ENCODE assay signal across 20 cellular contexts in genomic region chr12:76180401-76181277, GRCh38.
DNase-seq lines count a peak whose midpoint lies in the region; ATAC-seq and TF ChIP-seq lines count a peak whose summit lies in the region.
"Had no signal": no experiment of that assay in that cellular context is flagged by ENCODE, and none has a peak within 500 bp of the region (broad histone marks: within the 10 kb centered on the region; RNA-seq: fewer than 3 reads in every experiment).

No MANE protein-coding gene starts in this region.

- no peaks in the 10 kb centered on the region for H3K27me3 ChIP-seq in GM06990 (replicated peaks; ENCODE audit: control insufficient read depth, insufficient read depth, low read length)
- H3K27me3 ChIP-seq: MG63, SJSA1 had no signal

- DNase-seq in GM06990 (ENCODE audit: extremely low read depth, insufficient read length) (no peak), GM13977 (ENCODE audit: low spot score) (no peak), RPMI8226 (peak; percentile 21), fibroblast of the aortic adventitia (ENCODE audit: low read depth) (no peak), GM03348 (ENCODE audit: low spot score) (no peak), AML-193 (lab: John Stamatoyannopoulos, UW) (no peak)
- no peak for DNase-seq in stimulated activated effector memory CD8-positive, alpha-beta T cell treated with anti-CD3 and anti-CD28 coated beads, Interleukin-12 subunit alpha, Interleukin-12 subunit beta, amount 100 ng/mL, for 72 hours (ENCODE audit: low spot score in 2 of 2)
- DNase-seq: DMS79 treated with DMSO at 0.1 percent for 48 hours, HFFc6, Kasumi-1, MG63, NCI-H1092, NCI-H1436 treated with DMSO at 0.1 percent for 48 hours, NCI-H2029 treated with DMSO at 0.1 percent for 48 hours, NCI-H2171, NCI-H526 had no signal

- no peak overlapping the region for H3K27ac Mint-ChIP-seq in stimulated activated effector memory CD8-positive, alpha-beta T cell treated with anti-CD3 and anti-CD28 coated beads, Interleukin-12 subunit alpha, Interleukin-12 subunit beta, amount 100 ng/mL, for 72 hours
- H3K27ac Mint-ChIP-seq: HFFc6, IgD-negative memory B cell had no signal

- in situ Hi-C loops in GM13977 (cut with MboI; ENCODE audit: low pct_unique_long_range_greater_than_20kb, low sequenced_read_pairs, unreplicated experiment), result no loop called here

- ATAC-seq in stimulated activated effector memory CD8-positive, alpha-beta T cell treated with anti-CD3 and anti-CD28 coated beads, Interleukin-12 subunit alpha, Interleukin-12 subunit beta, amount 100 ng/mL, for 72 hours, result no peak
- ATAC-seq in HG02678 (IDR thresholded peaks at IDR 0.05; ENCODE audit: unreplicated experiment), result no peak
- ATAC-seq: Panc1 had no signal

- TF ChIP-seq CTCF in GM06990 (IDR thresholded peaks at IDR 0.05; ENCODE audit: insufficient read depth, low read length, poor library complexity, severe bottlenecking) (peak; percentile 16), GM13977 (IDR thresholded peaks at IDR 0.05; ENCODE audit: extremely low read depth, insufficient read depth, missing control alignments) (peak; percentile 15), fibroblast of the aortic adventitia (IDR thresholded peaks at IDR 0.05; ENCODE audit: insufficient read depth, low read length) (peak; percentile 8)

- H3K9me3 Mint-ChIP-seq in stimulated activated effector memory CD8-positive, alpha-beta T cell treated with anti-CD3 and anti-CD28 coated beads, Interleukin-12 subunit alpha, Interleukin-12 subunit beta, amount 100 ng/mL, for 72 hours, result no peaks in the 10 kb centered on the region
- H3K9me3 Mint-ChIP-seq: HFFc6, IgD-negative memory B cell had no signal

- H3K4me3 Mint-ChIP-seq in stimulated activated effector memory CD8-positive, alpha-beta T cell treated with anti-CD3 and anti-CD28 coated beads, Interleukin-12 subunit alpha, Interleukin-12 subunit beta, amount 100 ng/mL, for 72 hours, result no peak overlapping the region
- H3K4me3 Mint-ChIP-seq: HFFc6 had no signal

- H3K4me1 Mint-ChIP-seq in stimulated activated effector memory CD8-positive, alpha-beta T cell treated with anti-CD3 and anti-CD28 coated beads, Interleukin-12 subunit alpha, Interleukin-12 subunit beta, amount 100 ng/mL, for 72 hours, result peaks cover 7% of the 10 kb centered on the region

- no peaks in the 10 kb centered on the region for H3K36me3 Mint-ChIP-seq in stimulated activated effector memory CD8-positive, alpha-beta T cell treated with anti-CD3 and anti-CD28 coated beads, Interleukin-12 subunit alpha, Interleukin-12 subunit beta, amount 100 ng/mL, for 72 hours

- no peaks in the 10 kb centered on the region for H3K36me3 ChIP-seq in GM06990 (ENCODE audit: control insufficient read depth, insufficient read depth, low read length)
- H3K36me3 ChIP-seq: MG63, SJSA1 had no signal

- H3K4me3 ChIP-seq in GM06990 (replicated peaks; ENCODE audit: low read depth, low read length) (no peak overlapping the region), fibroblast of the aortic adventitia (ENCODE audit: low read depth, low read length) (no peak overlapping the region)
- H3K4me3 ChIP-seq: MG63, SJSA1 had no signal
